ENCODE assay signal across 8 cellular contexts in the genomic region with DNA sequence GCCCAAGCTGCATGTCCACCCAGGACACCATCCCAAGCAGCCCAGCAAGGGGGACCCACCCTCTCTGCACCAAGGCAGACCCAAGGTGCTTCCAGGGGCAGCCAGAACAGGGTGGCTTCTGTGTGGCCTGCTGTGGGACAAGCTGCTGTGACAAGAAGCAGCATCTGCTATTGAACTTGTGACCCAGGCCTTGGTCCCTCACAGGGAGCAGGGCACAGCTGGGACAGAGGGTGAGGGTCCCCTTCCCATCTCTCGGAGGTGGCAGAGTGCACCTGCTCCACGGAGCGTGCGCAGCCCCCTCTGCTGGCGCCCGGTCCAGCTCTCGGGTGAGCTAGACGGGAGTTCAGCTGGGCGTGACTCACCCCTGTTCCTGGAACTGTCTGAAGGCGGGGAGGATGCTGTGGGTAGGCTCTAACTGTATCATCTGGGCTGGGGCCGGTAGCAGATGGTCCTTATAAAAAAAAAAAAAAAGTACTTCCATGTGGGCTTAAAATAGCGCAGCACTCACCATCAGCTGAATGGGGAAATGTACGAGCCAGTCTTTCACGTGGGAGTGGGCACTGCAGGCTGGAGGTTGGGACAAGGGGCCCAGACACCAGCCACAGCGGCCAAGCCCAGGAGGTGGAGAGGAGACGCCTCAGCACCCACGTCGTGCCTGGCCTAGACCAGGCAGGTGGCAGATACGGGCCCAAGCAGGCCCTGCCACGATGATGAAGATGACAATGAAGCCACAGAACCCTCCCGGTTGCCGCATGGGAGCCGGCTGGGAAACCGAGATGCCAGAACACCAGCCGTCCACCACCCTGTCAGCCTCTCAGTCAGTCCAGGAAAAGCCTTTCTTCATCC.
A peak's percentile ranks its signal among the peaks of the same experiment; 100 is the strongest.
DNase-seq lines count a peak whose midpoint lies in the region; ATAC-seq and TF ChIP-seq lines count a peak whose summit lies in the region.

No MANE protein-coding gene starts in this region.

- TF ChIP-seq CTCF in MCF 10A (IDR thresholded peaks at IDR 0.05; ENCODE audit: unreplicated experiment), result no peak
- no peak for TF ChIP-seq CTCF in mammary epithelial cell (conservative IDR thresholded peaks at IDR 0.05 in 1 of 2, IDR thresholded peaks at IDR 0.05 in 1 of 2; ENCODE audit: extremely low read depth in 1 of 2, insufficient read depth in 1 of 2, low read depth in 1 of 2, low read length in 2 of 2)
- TF ChIP-seq CTCF in esophagus squamous epithelium (IDR thresholded peaks at IDR 0.05), result peak in 3 of 6 experiments; percentile 6 to 40 (median 21)
- peak; percentile 65 for TF ChIP-seq CTCF in parathyroid adenoma (IDR thresholded peaks at IDR 0.05)
- peak; percentile 38 for TF ChIP-seq CTCF in upper lobe of right lung (IDR thresholded peaks at IDR 0.05)

- WGBS in mammary epithelial cell (ENCODE audit: low coverage, missing lambda C conversion rate), result 75% methylated on average over 19 of the region's 25 CpGs
- WGBS in esophagus squamous epithelium, 2 donors, result 40 to 48% methylated on average over 10 to 12 of the region's 25 CpGs

- POLR2A ChIA-PET in MCF 10A (lab: Yijun Ruan, JAX), result no interaction called here

- H3K36me3 ChIP-seq in mammary epithelial cell (ENCODE audit: insufficient read depth, low read length), result no peaks in the 10 kb centered on the region
- H3K36me3 ChIP-seq in esophagus squamous epithelium, result no peaks in the 10 kb centered on the region
- no peaks in the 10 kb centered on the region for H3K36me3 ChIP-seq in parathyroid adenoma (ENCODE audit: control insufficient read depth, insufficient read depth, low read length)
- no peaks in the 10 kb centered on the region for H3K36me3 ChIP-seq in upper lobe of right lung

- H3K4me2 ChIP-seq in mammary epithelial cell (ENCODE audit: insufficient read depth, low read depth, low read length) (no peak overlapping the region), parathyroid adenoma (ENCODE audit: low read length) (no peak overlapping the region)

- H2AFZ ChIP-seq in mammary epithelial cell (ENCODE audit: low read depth, low read length) (no peak overlapping the region), parathyroid adenoma (no peak overlapping the region)

- H3K9me3 Mint-ChIP-seq in MCF 10A (ENCODE audit: unreplicated experiment), result peaks cover 28% of the 10 kb centered on the region

- intact Hi-C loops in MCF 10A (cut with micrococcal nuclease) (no loop called here), mammary epithelial cell (cut with micrococcal nuclease) (no loop called here), esophagus squamous epithelium (cut with DNase I) (no loop called here), upper lobe of right lung (cut with DNase I) (no loop called here)

- peaks cover 25% of the 10 kb centered on the region for H3K9me3 ChIP-seq in mammary epithelial cell (replicated peaks; ENCODE audit: insufficient read depth, low read length)
- no peaks in the 10 kb centered on the region for H3K9me3 ChIP-seq in esophagus squamous epithelium
- no peaks in the 10 kb centered on the region for H3K9me3 ChIP-seq in parathyroid adenoma (ENCODE audit: control insufficient read depth, low read length)
- no peaks in the 10 kb centered on the region for H3K9me3 ChIP-seq in upper lobe of right lung

- H3K9ac ChIP-seq in mammary epithelial cell (ENCODE audit: insufficient read depth, low read length), result no peak overlapping the region
- H3K9ac ChIP-seq in parathyroid adenoma, result no peak overlapping the region

- H3K4me1 ChIP-seq in mammary epithelial cell (ENCODE audit: insufficient read depth, low read length), result no peaks in the 10 kb centered on the region
- H3K4me1 ChIP-seq in esophagus squamous epithelium, result peaks cover 22 to 43% (median 28%) of the 10 kb centered on the region in 3 donors
- H3K4me1 ChIP-seq in parathyroid adenoma, result peaks cover 70% of the 10 kb centered on the region
- peaks cover 33% of the 10 kb centered on the region for H3K4me1 ChIP-seq in upper lobe of right lung

- no peaks in the 10 kb centered on the region for H4K20me1 ChIP-seq in mammary epithelial cell (ENCODE audit: insufficient read depth, low read length)

- no peak overlapping the region for H3K27ac Mint-ChIP-seq in MCF 10A (ENCODE audit: low read depth, unreplicated experiment)

- no peaks in the 10 kb centered on the region for H3K36me3 Mint-ChIP-seq in MCF 10A (ENCODE audit: insufficient read depth, unreplicated experiment)

- TF ChIP-seq POLR2A in esophagus squamous epithelium (IDR thresholded peaks at IDR 0.05), result peak in 1 of 4 donors; percentile 16

- H3K27ac ChIP-seq in mammary epithelial cell (ENCODE audit: insufficient read depth, low read depth, low read length) (no peak overlapping the region), esophagus squamous epithelium (peak overlapping the region; percentile 36 to 88 (median 60)), parathyroid adenoma (peak overlapping the region; percentile 100), upper lobe of right lung (peak overlapping the region; percentile 81)

- dilution Hi-C loops in mammary epithelial cell (cut with HindIII; ENCODE audit: low sequenced_read_pairs), result no loop called here

- in situ Hi-C loops in mammary epithelial cell (cut with MboI; ENCODE audit: low sequenced_read_pairs in 2 of 2), result no loop called here

- H3K27me3 ChIP-seq in mammary epithelial cell (ENCODE audit: insufficient read depth, low read length) (no peaks in the 10 kb centered on the region), esophagus squamous epithelium (no peaks in the 10 kb centered on the region), parathyroid adenoma (ENCODE audit: control insufficient read depth, insufficient read depth, low read length) (no peaks in the 10 kb centered on the region), upper lobe of right lung (no peaks in the 10 kb centered on the region)

- no peaks in the 10 kb centered on the region for H3K4me1 Mint-ChIP-seq in MCF 10A (ENCODE audit: insufficient read depth, unreplicated experiment)

- CTCF ChIA-PET in MCF 10A (lab: Yijun Ruan, JAX) (no interaction called here), mammary epithelial cell (lab: Charles Lee; ENCODE audit: low non-redundant PET) (no interaction called here)

- H3K27me3 Mint-ChIP-seq in MCF 10A (ENCODE audit: insufficient read depth, unreplicated experiment), result no peaks in the 10 kb centered on the region

- BruUV-seq in MCF 10A (replicated peaks; lab: Mats Ljungman, UMichigan) (no TSS peak), mammary epithelial cell (replicated peaks; lab: Mats Ljungman, UMichigan) (no TSS peak)

- no peak overlapping the region for H3K4me3 Mint-ChIP-seq in MCF 10A (ENCODE audit: unreplicated experiment)

- ATAC-seq in HG02970 (IDR thresholded peaks at IDR 0.05; ENCODE audit: low FRiP score, unreplicated experiment) (peak; percentile 45), upper lobe of right lung (peak; percentile 85)

- H3K4me3 ChIP-seq in mammary epithelial cell (replicated peaks in 1 of 3; ENCODE audit: insufficient read depth in 1 of 3, low read depth in 2 of 3, low read length in 3 of 3), result no peak overlapping the region
- H3K4me3 ChIP-seq in esophagus squamous epithelium, result no peak overlapping the region
- H3K4me3 ChIP-seq in parathyroid adenoma (ENCODE audit: low read depth, low read length), result no peak overlapping the region
- no peak overlapping the region for H3K4me3 ChIP-seq in upper lobe of right lung

- H3K79me2 ChIP-seq in mammary epithelial cell (ENCODE audit: insufficient read depth, low read length) (no peaks in the 10 kb centered on the region), parathyroid adenoma (peaks cover 34% of the 10 kb centered on the region)

- peak; percentile 67 for DNase-seq in MCF 10A (ENCODE audit: unreplicated experiment)
- DNase-seq in mammary epithelial cell, result no peak
- DNase-seq in NCI-H748 treated with DMSO at 0.1 percent for 48 hours (lab: John Stamatoyannopoulos, UW), result peak; percentile 23
- DNase-seq in activated CD8-positive, alpha-beta memory T cell treated with anti-CD3 and anti-CD28 coated beads for 24 hours, result peak; percentile 93
- DNase-seq in esophagus squamous epithelium (lab: John Stamatoyannopoulos, UW), result peak; percentile 26
- peak; percentile 89 for DNase-seq in upper lobe of right lung

Comparison
In these comparisons a context has a peak if more than half of its experiments do, and no peak if none do; other contexts are left out.
1. CTCF ChIP-seq: peak in parathyroid adenoma (single experiment) and upper lobe of right lung (single experiment); none in MCF 10A (single experiment) and mammary epithelial cell (0 of 2).